In genomic region chr15:98384328-98385029, GRCh38 we compare ENCODE assay signal across 16 cellular contexts.
DNase-seq lines count a peak whose midpoint lies in the region; ATAC-seq and TF ChIP-seq lines count a peak whose summit lies in the region.
"Had no signal": no experiment of that assay in that cellular context is flagged by ENCODE, and none has a peak within 500 bp of the region (broad histone marks: within the 10 kb centered on the region; RNA-seq: fewer than 3 reads in every experiment).

No MANE protein-coding gene starts in this region.

- DNase-seq in MV-4-11 (lab: John Stamatoyannopoulos, UW), result peak; percentile 91
- peak; percentile 62 for DNase-seq in SKM-1 treated with dmso at 0.1 percent for 144 hours (lab: John Stamatoyannopoulos, UW; ENCODE audit: unreplicated experiment)
- no peak for DNase-seq in nephron progenitor cell
- no peak for DNase-seq in ovary
- DNase-seq in CD8-positive, alpha-beta T cell, result no peak
- DNase-seq in activated effector memory CD4-positive, alpha-beta T cell treated with anti-CD3 and anti-CD28 coated beads, Interleukin-2, amount 50 U/mL, for 16 hours, result no peak
- DNase-seq: ACHN; BE2C; C1 segment of cervical spinal cord; Caco-2; CD4-positive, CD25-positive, alpha-beta regulatory T cell; GM23248; HCEC 1CT; HFFc6 had no signal

- H3K36me3 ChIP-seq in HEK293 (ENCODE audit: control insufficient read depth in 2 of 2, insufficient read depth in 1 of 2, low read length in 2 of 2) (no peaks in the 10 kb centered on the region), ovary (no peaks in the 10 kb centered on the region)
- no peaks in the 10 kb centered on the region for H3K36me3 ChIP-seq in CD8-positive, alpha-beta T cell (ENCODE audit: insufficient read depth, low read length)
- H3K36me3 ChIP-seq: BE2C had no signal

- ATAC-seq in HG03045 (IDR thresholded peaks at IDR 0.05; ENCODE audit: unreplicated experiment), result no peak
- ATAC-seq in CD8-positive, alpha-beta T cell, result no peak

- WGBS in ovary, 3 donors, result 44 to 64% (median 51%) methylated on average over 9 of the region's 9 CpGs

- no peaks in the 10 kb centered on the region for H3K27me3 ChIP-seq in ovary
- H3K27me3 ChIP-seq in CD8-positive, alpha-beta T cell (ENCODE audit: insufficient read depth, low read length), result no peaks in the 10 kb centered on the region

- no peaks in the 10 kb centered on the region for H3K36me3 Mint-ChIP-seq in nephron progenitor cell (ENCODE audit: low read depth)
- no peaks in the 10 kb centered on the region for H3K36me3 Mint-ChIP-seq in CD8-positive, alpha-beta T cell
- H3K36me3 Mint-ChIP-seq: CD4-positive, CD25-positive, alpha-beta regulatory T cell had no signal

- peak overlapping the region; percentile 21 for H3K27ac Mint-ChIP-seq in nephron progenitor cell
- no peak overlapping the region for H3K27ac Mint-ChIP-seq in CD8-positive, alpha-beta T cell
- H3K27ac Mint-ChIP-seq: CD4-positive, CD25-positive, alpha-beta regulatory T cell; HFFc6 had no signal

- TF ChIP-seq CTCF in HEK293 (tag by site-specific recombination; IDR thresholded peaks at IDR 0.05) (no peak), nephron progenitor cell (IDR thresholded peaks at IDR 0.05) (no peak), ovary (IDR thresholded peaks at IDR 0.05) (no peak)
- no peak for TF ChIP-seq CTCF in CD8-positive, alpha-beta T cell (IDR thresholded peaks at IDR 0.05)

- H3K4me3 Mint-ChIP-seq in nephron progenitor cell, result no peak overlapping the region
- no peak overlapping the region for H3K4me3 Mint-ChIP-seq in CD8-positive, alpha-beta T cell
- H3K4me3 Mint-ChIP-seq: CD4-positive, CD25-positive, alpha-beta regulatory T cell; HFFc6 had no signal

- POLR2A ChIA-PET in HEK293 (lab: Yijun Ruan, JAX), result no interaction called here
- POLR2A ChIA-PET in CD8-positive, alpha-beta T cell (lab: Charles Lee), result no interaction called here

- H3K27ac ChIP-seq in HEK293 (ENCODE audit: extremely low read depth, low read depth, low read length) (no peak overlapping the region), ovary (no peak overlapping the region)
- no peak overlapping the region for H3K27ac ChIP-seq in CD8-positive, alpha-beta T cell (ENCODE audit: low read depth, low read length)
- H3K27ac ChIP-seq: GM23248 had no signal

- TF ChIP-seq EP300 in ovary (IDR thresholded peaks at IDR 0.05), result no peak

- H3K4me1 Mint-ChIP-seq in nephron progenitor cell, result peaks cover 17% of the 10 kb centered on the region
- no peaks in the 10 kb centered on the region for H3K4me1 Mint-ChIP-seq in CD8-positive, alpha-beta T cell (ENCODE audit: low read depth)
- H3K4me1 Mint-ChIP-seq: CD4-positive, CD25-positive, alpha-beta regulatory T cell had no signal

- TF ChIP-seq POLR2A in ovary (IDR thresholded peaks at IDR 0.05), result no peak

- CTCF ChIA-PET in HEK293 (lab: Yijun Ruan, JAX), result interaction anchor here (0.6 kb wide), 1 partner anchor 24 kb away, joined by 3 read pairs; no protein-coding TSS in a partner anchor
- CTCF ChIA-PET in CD8-positive, alpha-beta T cell (lab: Charles Lee), result no interaction called here

- H3K4me3 ChIP-seq in HEK293 (ENCODE audit: low read depth, low read length) (no peak overlapping the region), ovary (no peak overlapping the region)
- no peak overlapping the region for H3K4me3 ChIP-seq in CD8-positive, alpha-beta T cell (ENCODE audit: low read depth, low read length)
- H3K4me3 ChIP-seq: GM23248 had no signal

- H3K4me1 ChIP-seq in HEK293 (ENCODE audit: control insufficient read depth, insufficient read depth, low read length), result no peaks in the 10 kb centered on the region
- H3K4me1 ChIP-seq in ovary (ENCODE audit: insufficient read depth), result no peaks in the 10 kb centered on the region
- no peaks in the 10 kb centered on the region for H3K4me1 ChIP-seq in CD8-positive, alpha-beta T cell (ENCODE audit: insufficient read depth, low read length)
- H3K4me1 ChIP-seq: BE2C, Caco-2 had no signal

- peaks cover 9% of the 10 kb centered on the region for H3K9me3 Mint-ChIP-seq in nephron progenitor cell
- H3K9me3 Mint-ChIP-seq in CD8-positive, alpha-beta T cell, result peaks cover 5% of the 10 kb centered on the region

- intact Hi-C loops in ovary (cut with DNase I), result no loop called here
- intact Hi-C loops in CD8-positive, alpha-beta T cell (cut with DNase I, micrococcal nuclease), result no loop called here

- H3K27me3 Mint-ChIP-seq in nephron progenitor cell (ENCODE audit: low read depth, poor library complexity), result peaks cover 19% of the 10 kb centered on the region
- H3K27me3 Mint-ChIP-seq in CD8-positive, alpha-beta T cell (ENCODE audit: low read depth), result peaks cover 19% of the 10 kb centered on the region

- H3K9me3 ChIP-seq in HEK293 (ENCODE audit: control insufficient read depth, insufficient read depth, low read depth, low read length) (no peaks in the 10 kb centered on the region), ovary (no peaks in the 10 kb centered on the region)
- H3K9me3 ChIP-seq in CD8-positive, alpha-beta T cell (ENCODE audit: low read length), result no peaks in the 10 kb centered on the region
- H3K9me3 ChIP-seq: BE2C, Caco-2 had no signal

TF ChIP-seq in HEK293, 187 proteins besides CTCF, POLR2A, EP300 and RAD21:
- TF ChIP-seq ZNF670 (tag by site-specific recombination; IDR thresholded peaks at IDR 0.05; ENCODE audit: low read depth), result no peak
- no peak for TF ChIP-seq ZNF449 (tag by site-specific recombination; IDR thresholded peaks at IDR 0.05)
- no peak for TF ChIP-seq ZNF777 (tag by site-specific recombination; IDR thresholded peaks at IDR 0.05; ENCODE audit: borderline replicate concordance)
- no peak for TF ChIP-seq ZNF311 (tag by site-specific recombination; IDR thresholded peaks at IDR 0.05; ENCODE audit: borderline replicate concordance)
- no peak for TF ChIP-seq ZBTB21 (tag by site-specific recombination; IDR thresholded peaks at IDR 0.05)
- TF ChIP-seq ATF2 (tag by site-specific recombination; IDR thresholded peaks at IDR 0.05; ENCODE audit: low read depth), result peak; percentile 63
- no peak for TF ChIP-seq ZNF488 (tag by site-specific recombination; IDR thresholded peaks at IDR 0.05)
- no peak for TF ChIP-seq HOXC10 (CRISPR knock-in tag; IDR thresholded peaks at IDR 0.05)
- peak; percentile 36; the same call in 1 of the 2 replicates for TF ChIP-seq ZNF366 (tag by site-specific recombination; conservative IDR thresholded peaks at IDR 0.05)
- TF ChIP-seq ZNF704 (tag by site-specific recombination; IDR thresholded peaks at IDR 0.05), result no peak
- no peak for TF ChIP-seq ZNF610 (tag by site-specific recombination; IDR thresholded peaks at IDR 0.05; ENCODE audit: borderline replicate concordance)
- TF ChIP-seq BCL6B (tag by site-specific recombination; IDR thresholded peaks at IDR 0.05), result no peak
- no peak for TF ChIP-seq ZNF660 (tag by site-specific recombination; IDR thresholded peaks at IDR 0.05)

Comparison
In these comparisons a context has a peak if more than half of its experiments do, and no peak if none do; other contexts are left out.
1. DNase-seq: peak in MV-4-11 (single experiment) and SKM-1 treated with dmso at 0.1 percent for 144 hours (single experiment); none in nephron progenitor cell (single experiment), ovary (0 of 5), CD8-positive, alpha-beta T cell (0 of 7) and activated effector memory CD4-positive, alpha-beta T cell treated with anti-CD3 and anti-CD28 coated beads, Interleukin-2, amount 50 U/mL, for 16 hours (single experiment).